8 cellular contexts compared by ENCODE assay signal in genomic region chr17:81253358-81254131, GRCh38. TPM values are rescaled to one million over a fixed set of nuclear protein-coding genes. Genes with fewer than 3 reads are reported as not detected.
DNase-seq lines count a peak whose midpoint lies in the region; ATAC-seq, FAIRE-seq and TF ChIP-seq lines count a peak whose summit lies in the region.

No MANE protein-coding gene starts in this region.

- no peak overlapping the region for H2BK15ac ChIP-seq in IMR-90 (ENCODE audit: low read depth, low read length)

- H2AFZ ChIP-seq in IMR-90 (replicated peaks; ENCODE audit: low read length, poor library complexity) (peak overlapping the region; percentile 67), astrocyte (ENCODE audit: low read depth, low read length) (no peak overlapping the region)

- no peaks in the 10 kb centered on the region for H3K36me3 ChIP-seq in CD8-positive, alpha-beta T cell (ENCODE audit: insufficient read depth, low read length)
- peaks cover 30% of the 10 kb centered on the region for H3K36me3 ChIP-seq in IMR-90 (ENCODE audit: control insufficient read depth, insufficient read depth, low read length)
- H3K36me3 ChIP-seq in astrocyte (ENCODE audit: insufficient read depth, low read length): no peaks in the 10 kb centered on the region

- H3K4me3 ChIP-seq in CD8-positive, alpha-beta T cell (ENCODE audit: low read depth, low read length): no peak overlapping the region
- H3K4me3 ChIP-seq in IMR-90 (ENCODE audit: insufficient read depth, low read depth, low read length): no peak overlapping the region
- H3K4me3 ChIP-seq in astrocyte (ENCODE audit: insufficient read depth, low read depth, low read length): no peak overlapping the region

- H2BK5ac ChIP-seq in IMR-90 (ENCODE audit: low read depth, low read length, poor library complexity, severe bottlenecking): peak overlapping the region; percentile 63

- FAIRE-seq in astrocyte (lab: Jason Lieb, UNC): peak; percentile 39

- no peaks in the 10 kb centered on the region for H3K27me3 ChIP-seq in CD8-positive, alpha-beta T cell (ENCODE audit: insufficient read depth, low read length)
- no peaks in the 10 kb centered on the region for H3K27me3 ChIP-seq in IMR-90 (ENCODE audit: control insufficient read depth, insufficient read depth, low read length)
- H3K27me3 ChIP-seq in astrocyte (ENCODE audit: insufficient read depth, low read length): no peaks in the 10 kb centered on the region

- no peak overlapping the region for H4K5ac ChIP-seq in IMR-90 (ENCODE audit: low read depth, low read length)

- H3K27ac ChIP-seq in CD8-positive, alpha-beta T cell (ENCODE audit: low read depth, low read length): no peak overlapping the region
- H3K27ac ChIP-seq in IMR-90 (ENCODE audit: insufficient read depth, low read length): no peak overlapping the region
- H3K27ac ChIP-seq in astrocyte (ENCODE audit: low read depth, low read length): no peak overlapping the region

- no peak overlapping the region for H3K56ac ChIP-seq in IMR-90 (ENCODE audit: extremely low read depth, insufficient read depth, low read length)

- dilution Hi-C loops in IMR-90 (cut with HindIII; ENCODE audit: low sequenced_read_pairs, unreplicated experiment): no loop called here

- H3K23ac ChIP-seq in IMR-90 (ENCODE audit: low read depth, low read length): no peak overlapping the region

- H4K8ac ChIP-seq in IMR-90 (ENCODE audit: low read depth in 2 of 2, low read length in 2 of 2): no peak overlapping the region

- H3K9ac ChIP-seq in IMR-90 (ENCODE audit: low read depth, low read length): no peak overlapping the region
- H3K9ac ChIP-seq in astrocyte (ENCODE audit: low read length): no peak overlapping the region

- no peak overlapping the region for H3K14ac ChIP-seq in IMR-90 (replicated peaks; ENCODE audit: low read depth, low read length)

- peaks cover 25% of the 10 kb centered on the region for H3K36me3 Mint-ChIP-seq in CD8-positive, alpha-beta T cell
- peaks cover 7% of the 10 kb centered on the region for H3K36me3 Mint-ChIP-seq in T-helper 17 cell (ENCODE audit: low read depth)
- peaks cover 15% of the 10 kb centered on the region for H3K36me3 Mint-ChIP-seq in astrocyte (ENCODE audit: low read depth, unreplicated experiment)

- peaks cover 8% of the 10 kb centered on the region for H3K79me2 ChIP-seq in astrocyte (ENCODE audit: insufficient read depth, low read length)

- H3K4me2 ChIP-seq in IMR-90 (ENCODE audit: low read depth, low read length): no peak overlapping the region
- H3K4me2 ChIP-seq in astrocyte (ENCODE audit: low read length): no peak overlapping the region

- DNase-seq in CD8-positive, alpha-beta T cell: peak; percentile 32 to 73 (median 59)
- DNase-seq in IMR-90 (peak; percentile 31), T-helper 17 cell (peak in 2 of 3 donors; percentile 39 to 53), astrocyte (ENCODE audit: low read depth) (no peak), iPS-NIHi11 (ENCODE audit: low spot score) (peak; percentile 78), OCI-M2 (lab: John Stamatoyannopoulos, UW; ENCODE audit: unreplicated experiment) (no peak), posterior vena cava (ENCODE audit: low spot score) (no peak)
- peak; percentile 46 for DNase-seq in stimulated activated CD4-positive, alpha-beta T cell treated with anti-CD3 and anti-CD28 coated beads, Interleukin-2, amount 100 ng/mL, for 4 hours (ENCODE audit: low read depth)

- POLR2A ChIA-PET in CD8-positive, alpha-beta T cell (lab: Charles Lee): interaction anchor here (0.9 kb wide), 1 partner anchor 259 kb away, joined by 3 read pairs; the partner anchor contains the start of gene ACTG1
- POLR2A ChIA-PET in IMR-90 (lab: Charles Lee; ENCODE audit: unreplicated experiment): no interaction called here

- no peaks in the 10 kb centered on the region for H3K9me3 ChIP-seq in CD8-positive, alpha-beta T cell (ENCODE audit: low read length)
- H3K9me3 ChIP-seq in IMR-90 (ENCODE audit: control insufficient read depth, insufficient read depth, low read length) (no peaks in the 10 kb centered on the region), T-helper 17 cell (ENCODE audit: control insufficient read depth, low read length, poor library complexity, severe bottlenecking) (no peaks in the 10 kb centered on the region), astrocyte (ENCODE audit: insufficient read depth, low read depth, low read length) (no peaks in the 10 kb centered on the region)

- no peak overlapping the region for H3K18ac ChIP-seq in IMR-90 (ENCODE audit: low read depth, low read length)

- H3K27me3 Mint-ChIP-seq in CD8-positive, alpha-beta T cell (ENCODE audit: low read depth): no peaks in the 10 kb centered on the region
- H3K27me3 Mint-ChIP-seq in T-helper 17 cell (no peaks in the 10 kb centered on the region), astrocyte (ENCODE audit: low read depth, unreplicated experiment) (peaks cover 3% of the 10 kb centered on the region)

- peaks cover 7% of the 10 kb centered on the region for H3K9me1 ChIP-seq in IMR-90 (ENCODE audit: insufficient read depth, low read length)

- ATAC-seq in CD8-positive, alpha-beta T cell: peak; percentile 89
- ATAC-seq in IMR-90 (ENCODE audit: low read depth): peak; percentile 60
- peak; percentile 90 for ATAC-seq in T-helper 17 cell

- 54% methylated on average over 11 of the region's 19 CpGs; no CpG with 5 or more reads in 1 of the 2 experiments for WGBS in IMR-90 (ENCODE audit: extremely low coverage in 2 of 2, insufficient read length in 1 of 2), 2 experiments

- H3K9me3 Mint-ChIP-seq in CD8-positive, alpha-beta T cell: no peaks in the 10 kb centered on the region
- peaks cover under 1% of the 10 kb centered on the region for H3K9me3 Mint-ChIP-seq in astrocyte (ENCODE audit: unreplicated experiment)

- peaks cover 9 to 18% of the 10 kb centered on the region in 2 experiments; a peak in 3 of 4 replicates for H3K79me1 ChIP-seq in IMR-90 (ENCODE audit: low read depth in 1 of 2, low read length in 2 of 2)

- in situ Hi-C loops in IMR-90 (cut with MboI; ENCODE audit: low sequenced_read_pairs): no loop called here

- peak overlapping the region; percentile 57 for H2AK9ac ChIP-seq in IMR-90 (replicated peaks; ENCODE audit: low read depth, low read length, poor library complexity)

- H2BK20ac ChIP-seq in IMR-90 (ENCODE audit: low read depth, low read length): no peak overlapping the region

- peak; percentile 96 for TF ChIP-seq RAD21 in IMR-90 (IDR thresholded peaks at IDR 0.05; ENCODE audit: low read length)

- no peak overlapping the region for H3K4me3 Mint-ChIP-seq in CD8-positive, alpha-beta T cell
- peak overlapping the region; percentile 88 for H3K4me3 Mint-ChIP-seq in T-helper 17 cell
- H3K4me3 Mint-ChIP-seq in astrocyte (ENCODE audit: unreplicated experiment): no peak overlapping the region

- no peak overlapping the region for H2BK120ac ChIP-seq in IMR-90 (ENCODE audit: low read depth, low read length)

- H2AK5ac ChIP-seq in IMR-90 (ENCODE audit: low read depth, low read length): peak overlapping the region; percentile 100

- TF ChIP-seq CTCF in CD8-positive, alpha-beta T cell (IDR thresholded peaks at IDR 0.05): peak; percentile 80
- peak; percentile 85 for TF ChIP-seq CTCF in IMR-90 (conservative IDR thresholded peaks at IDR 0.05; ENCODE audit: low read depth, low read length)
- TF ChIP-seq CTCF in astrocyte (IDR thresholded peaks at IDR 0.05; ENCODE audit: insufficient read depth, low read depth, low read length): peak; percentile 65

- H3K4ac ChIP-seq in IMR-90 (ENCODE audit: low read depth, low read length): no peak overlapping the region

- no TSS peak for BruUV-seq in IMR-90 (replicated peaks; lab: Mats Ljungman, UMichigan)

- H3K4me1 ChIP-seq in CD8-positive, alpha-beta T cell (ENCODE audit: insufficient read depth, low read length): peaks cover 8% of the 10 kb centered on the region
- H3K4me1 ChIP-seq in IMR-90 (ENCODE audit: control insufficient read depth, insufficient read depth, low read length): peaks cover 12% of the 10 kb centered on the region
- peaks cover 15% of the 10 kb centered on the region for H3K4me1 ChIP-seq in astrocyte (ENCODE audit: insufficient read depth, low read length)

- peaks cover 13% of the 10 kb centered on the region for H3K4me1 Mint-ChIP-seq in CD8-positive, alpha-beta T cell (ENCODE audit: low read depth)
- H3K4me1 Mint-ChIP-seq in T-helper 17 cell (peaks cover 14% of the 10 kb centered on the region), astrocyte (ENCODE audit: low read depth, unreplicated experiment) (peaks cover 4% of the 10 kb centered on the region)

- TF ChIP-seq POLR2A in IMR-90 (IDR thresholded peaks at IDR 0.05; ENCODE audit: low read depth, low read length): 0 out of 2 replicates have a peak, but pooled peaks have one; percentile 41

- H4K91ac ChIP-seq in IMR-90 (ENCODE audit: insufficient read depth, low read depth, low read length): no peak overlapping the region

- H4K20me1 ChIP-seq in IMR-90 (ENCODE audit: insufficient read depth, low read length): peaks cover 22% of the 10 kb centered on the region
- peaks cover 58% of the 10 kb centered on the region for H4K20me1 ChIP-seq in astrocyte (ENCODE audit: insufficient read depth, low read length)

- peak overlapping the region; percentile 52 for H3K27ac Mint-ChIP-seq in CD8-positive, alpha-beta T cell
- H3K27ac Mint-ChIP-seq in T-helper 17 cell (peak overlapping the region; percentile 91), astrocyte (ENCODE audit: unreplicated experiment) (no peak overlapping the region)

- intact Hi-C loops in CD8-positive, alpha-beta T cell (cut with DNase I, micrococcal nuclease): loop anchor here (1.0 to 5.0 kb wide), 5 partner anchors 231 to 348 kb away; partner anchors contain the start of gene FAAP100 (in 2 of the 2)
- intact Hi-C loops in IMR-90 (cut with micrococcal nuclease) (loop anchor here (1.0 to 2.0 kb wide), 2 partner anchors 141 to 231 kb away; partner anchors contain the start of gene BAHCC1), posterior vena cava (cut with DNase I) (loop anchor here (5.0 to 10.0 kb wide), 4 partner anchors 141 to 351 kb away; partner anchors contain the start of gene BAHCC1 (in 2 of the 2))

- CTCF ChIA-PET in CD8-positive, alpha-beta T cell (lab: Charles Lee): interaction anchor here (0.7 to 7.4 kb wide), 18 partner anchors 9 to 354 kb away, joined by 3 to 60 read pairs (median 4); partner anchors contain the start of gene FAAP100
- CTCF ChIA-PET in IMR-90 (lab: Yijun Ruan, JAX): interaction anchor here (0.6 to 1.2 kb wide), 2 partner anchors 115 to 231 kb away, joined by 4 to 6 read pairs; no protein-coding TSS in a partner anchor

RNA-seq across cellular contexts. Expression of gene NDUFAF8, which starts 14.4 kb away (rescaled TPM):
- 10 to 100 TPM; 40.6 to 50.9 TPM for total RNA-seq in CD8-positive, alpha-beta T cell
- 11.1 and 21.1 TPM in 2 replicates for total RNA-seq in IMR-90 (2012; rRNA removed)
- polyA plus RNA-seq in IMR-90 (2012; rRNA removed): 65.0 and 80.0 TPM in 2 replicates
- 64.0 and 137 TPM in 2 replicates for polyA plus RNA-seq in IMR-90 (2012; cell fraction: cytosol; rRNA removed)
- polyA plus RNA-seq in IMR-90 (2012; cell fraction: nucleus; rRNA removed; ENCODE audit: low replicate concordance): 31.0 and 41.1 TPM in 2 replicates
- 10 to 100 TPM; 30.6 to 37.0 TPM for total RNA-seq in T-helper 17 cell
- total RNA-seq in astrocyte: 52.6 and 67.2 TPM in 2 replicates
- total RNA-seq in posterior vena cava: 10 to 100 TPM; 27.8 to 33.7 TPM

RNA-seq across cellular contexts. Expression of gene TEPSIN, which starts 14.7 kb away (rescaled TPM):
- total RNA-seq in CD8-positive, alpha-beta T cell: 10 to 100 TPM; 81.4 to 88.8 TPM
- total RNA-seq in IMR-90 (2012; rRNA removed) (3.2 and 3.3 TPM in 2 replicates), T-helper 17 cell (10 to 100 TPM; 84.1 to 90.9 TPM), astrocyte (26.4 and 28.7 TPM in 2 replicates), posterior vena cava (10 to 100 TPM; 17.4 to 18.4 TPM)
- 28.1 and 36.1 TPM in 2 replicates for polyA plus RNA-seq in IMR-90 (2012; rRNA removed)
- polyA plus RNA-seq in IMR-90 (2012; cell fraction: cytosol; rRNA removed): 9.0 and 13.3 TPM in 2 replicates
- polyA plus RNA-seq in IMR-90 (2012; cell fraction: nucleus; rRNA removed; ENCODE audit: low replicate concordance): 230 and 545 TPM in 2 replicates

RNA-seq across cellular contexts. Expression of gene CEP131, which starts 30.8 kb away (rescaled TPM):
- total RNA-seq in CD8-positive, alpha-beta T cell: 10 to 100 TPM in 1 of 2 experiments, 1 to 10 TPM in 1; 8.5 to 10.3 TPM
- total RNA-seq in IMR-90 (2012; rRNA removed): 4.8 and 5.3 TPM in 2 replicates
- polyA plus RNA-seq in IMR-90 (2012; rRNA removed): 9.6 and 12.3 TPM in 2 replicates
- 11.3 and 16.9 TPM in 2 replicates for polyA plus RNA-seq in IMR-90 (2012; cell fraction: cytosol; rRNA removed)
- 57.2 and 102 TPM in 2 replicates for polyA plus RNA-seq in IMR-90 (2012; cell fraction: nucleus; rRNA removed; ENCODE audit: low replicate concordance)
- total RNA-seq in T-helper 17 cell: 10 to 100 TPM in 1 of 2 donors, 1 to 10 TPM in 1; 8.2 to 10.5 TPM
- 5.8 and 5.9 TPM in 2 replicates for total RNA-seq in astrocyte
- 1 to 10 TPM; 2.9 to 5.0 TPM for total RNA-seq in posterior vena cava

RNA-seq across cellular contexts. Expression of gene SLC38A10, which starts 41.6 kb away (rescaled TPM):
- total RNA-seq in CD8-positive, alpha-beta T cell: 10 to 100 TPM; 16.1 to 17.4 TPM
- total RNA-seq in IMR-90 (2012; rRNA removed): 12.7 and 14.2 TPM in 2 replicates
- polyA plus RNA-seq in IMR-90 (2012; rRNA removed): 46.7 and 53.2 TPM in 2 replicates
- polyA plus RNA-seq in IMR-90 (2012; cell fraction: cytosol; rRNA removed): 40.4 and 68.1 TPM in 2 replicates
- 86.4 and 189 TPM in 2 replicates for polyA plus RNA-seq in IMR-90 (2012; cell fraction: nucleus; rRNA removed; ENCODE audit: low replicate concordance)
- 10 to 100 TPM; 59.4 to 98.4 TPM for total RNA-seq in T-helper 17 cell
- total RNA-seq in astrocyte: 71.4 and 80.3 TPM in 2 replicates
- total RNA-seq in posterior vena cava: 10 to 100 TPM; 59.6 to 85.1 TPM

Comparison
In these comparisons a context has a peak if more than half of its experiments do, and no peak if none do; other contexts are left out.
1. DNase-seq: peak in CD8-positive, alpha-beta T cell (7 of 7), IMR-90 (single experiment), T-helper 17 cell (2 of 3), iPS-NIHi11 (single experiment) and stimulated activated CD4-positive, alpha-beta T cell treated with anti-CD3 and anti-CD28 coated beads, Interleukin-2, amount 100 ng/mL, for 4 hours (single experiment); none in astrocyte (single experiment), OCI-M2 (single experiment) and posterior vena cava (single experiment).
2. Peak in every context shown above with its lines, with median percentiles within 50 percentile points of each other: ATAC-seq and CTCF ChIP-seq.